In genomic region chr2:20624156-20624883, GRCh38 we compare ENCODE assay signal across 19 cellular contexts. TPM values are rescaled to one million over a fixed set of nuclear protein-coding genes. Genes with fewer than 3 reads are reported as not detected.
DNase-seq lines count a peak whose midpoint lies in the region; ATAC-seq and TF ChIP-seq lines count a peak whose summit lies in the region.
"Had no signal": no experiment of that assay in that cellular context is flagged by ENCODE, and none has a peak within 500 bp of the region (broad histone marks: within the 10 kb centered on the region; RNA-seq: fewer than 3 reads in every experiment).

No MANE protein-coding gene starts in this region.

- TF ChIP-seq CTCF in C4-2B (conservative IDR thresholded peaks at IDR 0.05) (no peak), chondrocyte (IDR thresholded peaks at IDR 0.05) (no peak)

- H3K27ac ChIP-seq in C4-2B = peak overlapping the region; percentile 77; the same call in 1 of the 2 replicates
- H3K27ac ChIP-seq: RWPE1 had no signal

- H3K27ac Mint-ChIP-seq in chondrocyte (ENCODE audit: unreplicated experiment) = no peak overlapping the region
- peak overlapping the region; percentile 37 for H3K27ac Mint-ChIP-seq in stimulated activated effector memory CD8-positive, alpha-beta T cell treated with anti-CD3 and anti-CD28 coated beads, Interleukin-12 subunit alpha, Interleukin-12 subunit beta, amount 100 ng/mL, for 72 hours
- H3K27ac Mint-ChIP-seq: CD4-positive, alpha-beta memory T cell; H9 had no signal

- peak; percentile 86 for DNase-seq in chondrocyte (ENCODE audit: low spot score)
- DNase-seq in islet precursor cell = peak; percentile 50
- no peak for DNase-seq in stimulated activated effector memory CD8-positive, alpha-beta T cell treated with anti-CD3 and anti-CD28 coated beads, Interleukin-12 subunit alpha, Interleukin-12 subunit beta, amount 100 ng/mL, for 72 hours (ENCODE audit: low spot score in 2 of 2)
- no peak for DNase-seq in SKM-1 treated with dmso at 0.1 percent for 144 hours (lab: John Stamatoyannopoulos, UW; ENCODE audit: unreplicated experiment)
- DNase-seq in stimulated activated CD8-positive, alpha-beta memory T cell treated with anti-CD3 and anti-CD28 coated beads, Interleukin-4, amount 100 ng/mL, for 48 hours = no peak
- no peak for DNase-seq in DMS114 treated with DMSO at 0.1 percent for 48 hours (lab: John Stamatoyannopoulos, UW; ENCODE audit: unreplicated experiment)
- DNase-seq in dedifferentiated amniotic fluid mesenchymal stem cell (ENCODE audit: extremely low spot score) = no peak
- DNase-seq: activated CD4-positive, alpha-beta T cell treated with anti-CD3 and anti-CD28 coated beads for 4 hours; CD4-positive, alpha-beta memory T cell; H9; Kasumi-1; NCI-H1092 treated with DMSO at 0.1 percent for 48 hours; NCI-H2081 treated with DMSO at 0.1 percent for 48 hours; NCI-H510A; retina; stimulated activated naive CD8-positive, alpha-beta T cell treated with anti-CD3 and anti-CD28 coated beads, Interleukin-15, Interleukin-2, amounts not matched to agents 100 U/mL and 50 U/mL, for 24 hours had no signal

- H3K4me3 Mint-ChIP-seq in chondrocyte (ENCODE audit: unreplicated experiment) = no peak overlapping the region
- H3K4me3 Mint-ChIP-seq in stimulated activated effector memory CD8-positive, alpha-beta T cell treated with anti-CD3 and anti-CD28 coated beads, Interleukin-12 subunit alpha, Interleukin-12 subunit beta, amount 100 ng/mL, for 72 hours = no peak overlapping the region
- H3K4me3 Mint-ChIP-seq: CD4-positive, alpha-beta memory T cell; H9 had no signal

- ATAC-seq in stimulated activated effector memory CD8-positive, alpha-beta T cell treated with anti-CD3 and anti-CD28 coated beads, Interleukin-12 subunit alpha, Interleukin-12 subunit beta, amount 100 ng/mL, for 72 hours = no peak
- ATAC-seq: left colon; stimulated activated naive CD8-positive, alpha-beta T cell treated with anti-CD3 and anti-CD28 coated beads, Interleukin-15, Interleukin-2, amounts not matched to agents 100 U/mL and 50 U/mL, for 24 hours had no signal

- H3K36me3 Mint-ChIP-seq in chondrocyte (ENCODE audit: low read depth) = peaks cover 4% of the 10 kb centered on the region
- peaks cover 18% of the 10 kb centered on the region for H3K36me3 Mint-ChIP-seq in stimulated activated effector memory CD8-positive, alpha-beta T cell treated with anti-CD3 and anti-CD28 coated beads, Interleukin-12 subunit alpha, Interleukin-12 subunit beta, amount 100 ng/mL, for 72 hours

- H3K4me1 Mint-ChIP-seq in chondrocyte (ENCODE audit: low read depth) = peaks cover 15% of the 10 kb centered on the region
- no peaks in the 10 kb centered on the region for H3K4me1 Mint-ChIP-seq in stimulated activated effector memory CD8-positive, alpha-beta T cell treated with anti-CD3 and anti-CD28 coated beads, Interleukin-12 subunit alpha, Interleukin-12 subunit beta, amount 100 ng/mL, for 72 hours

- H3K27me3 Mint-ChIP-seq in chondrocyte (ENCODE audit: low read depth) = no peaks in the 10 kb centered on the region
- H3K27me3 Mint-ChIP-seq: CD4-positive, alpha-beta memory T cell had no signal

- no peaks in the 10 kb centered on the region for H3K9me3 Mint-ChIP-seq in chondrocyte (ENCODE audit: low read depth)
- no peaks in the 10 kb centered on the region for H3K9me3 Mint-ChIP-seq in stimulated activated effector memory CD8-positive, alpha-beta T cell treated with anti-CD3 and anti-CD28 coated beads, Interleukin-12 subunit alpha, Interleukin-12 subunit beta, amount 100 ng/mL, for 72 hours
- H3K9me3 Mint-ChIP-seq: CD4-positive, alpha-beta memory T cell; H9 had no signal

RNA-seq across cellular contexts. Expression of gene HS1BP3, which starts 26.6 kb away (rescaled TPM):
- 24.6 to 33.8 TPM (median 33.2 TPM) in 3 replicates for total RNA-seq in chondrocyte

RNA-seq across cellular contexts. Expression of gene GDF7, which starts 42.6 kb away (rescaled TPM):
- 10.9 to 12.8 TPM (median 12.6 TPM) in 3 replicates for total RNA-seq in chondrocyte

Comparison
In these comparisons a context has a peak if more than half of its experiments do, and no peak if none do; other contexts are left out.
1. DNase-seq: peak in chondrocyte (single experiment) and islet precursor cell (single experiment); none in stimulated activated effector memory CD8-positive, alpha-beta T cell treated with anti-CD3 and anti-CD28 coated beads, Interleukin-12 subunit alpha, Interleukin-12 subunit beta, amount 100 ng/mL, for 72 hours (0 of 2), SKM-1 treated with dmso at 0.1 percent for 144 hours (single experiment), stimulated activated CD8-positive, alpha-beta memory T cell treated with anti-CD3 and anti-CD28 coated beads, Interleukin-4, amount 100 ng/mL, for 48 hours (single experiment), DMS114 treated with DMSO at 0.1 percent for 48 hours (single experiment) and dedifferentiated amniotic fluid mesenchymal stem cell (single experiment).